ENCODE assay signal across 8 cellular contexts in the genomic region with DNA sequence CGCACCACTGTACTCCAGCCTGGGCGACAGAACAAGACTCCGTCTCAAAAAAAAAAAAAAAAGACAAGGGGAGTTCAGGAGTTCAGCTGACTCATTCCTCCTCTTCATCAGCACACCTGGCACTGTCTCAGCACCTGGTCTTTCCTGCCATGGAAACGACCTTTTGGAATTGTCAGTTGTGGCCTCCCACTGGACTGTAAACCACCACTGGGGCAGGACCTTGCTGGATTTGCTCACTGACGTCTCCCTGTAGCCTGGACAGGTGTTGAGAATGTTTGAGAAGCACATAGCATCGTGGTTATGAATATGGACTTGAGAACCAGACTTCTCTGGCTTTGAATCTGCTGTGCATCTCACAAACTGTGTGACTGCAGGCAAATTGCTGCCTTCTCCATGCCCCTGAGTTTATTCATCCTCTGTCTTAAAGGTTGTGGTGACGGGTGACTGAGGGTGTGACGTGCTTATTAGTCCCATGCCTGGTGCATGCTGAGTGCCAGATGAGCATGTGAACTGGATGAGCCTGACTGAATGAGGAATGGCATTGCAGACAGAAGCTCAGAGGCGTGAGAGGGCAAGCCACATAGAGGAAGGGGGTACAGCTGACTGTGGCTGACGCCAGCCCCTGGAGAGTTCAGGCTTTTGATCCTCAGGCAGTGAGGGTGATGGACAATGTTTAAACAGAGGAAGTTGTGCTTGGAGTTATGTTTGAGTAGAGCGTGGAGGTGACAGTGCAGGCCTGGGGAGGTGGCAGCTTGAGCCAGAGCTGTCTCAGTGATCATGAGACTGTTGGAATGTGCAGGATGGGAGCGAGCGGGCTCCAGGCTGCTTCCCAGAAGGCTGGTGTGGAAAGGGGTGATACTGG. TPM values are rescaled to one million over a fixed set of nuclear protein-coding genes. Genes with fewer than 3 reads are reported as not detected.
DNase-seq lines count a peak whose midpoint lies in the region; ATAC-seq and TF ChIP-seq lines count a peak whose summit lies in the region.

No MANE protein-coding gene starts in this region.

- H3K79me2 ChIP-seq in mammary epithelial cell (ENCODE audit: insufficient read depth, low read length) = peaks cover 2% of the 10 kb centered on the region

- no peak for ATAC-seq in HG03439 (IDR thresholded peaks at IDR 0.05; ENCODE audit: unreplicated experiment)
- ATAC-seq in HG02623 (IDR thresholded peaks at IDR 0.05; ENCODE audit: unreplicated experiment) = no peak
- ATAC-seq in HG02763 (IDR thresholded peaks at IDR 0.05; ENCODE audit: unreplicated experiment) = no peak

- no peak overlapping the region for H3K4me3 ChIP-seq in BLaER1
- H3K4me3 ChIP-seq in mammary epithelial cell (replicated peaks in 1 of 3; ENCODE audit: insufficient read depth in 1 of 3, low read depth in 2 of 3, low read length in 3 of 3) = no peak overlapping the region

- H3K36me3 ChIP-seq in BLaER1 (peaks cover 7% of the 10 kb centered on the region; the same call in 1 of the 2 replicates), mammary epithelial cell (ENCODE audit: insufficient read depth, low read length) (no peaks in the 10 kb centered on the region)

- CTCF ChIA-PET in mammary epithelial cell (lab: Charles Lee; ENCODE audit: low non-redundant PET) = interaction anchor here (0.6 kb wide), 1 partner anchor 9 kb away, joined by 4 read pairs; no protein-coding TSS in a partner anchor

- BruUV-seq in mammary epithelial cell (replicated peaks; lab: Mats Ljungman, UMichigan) = no TSS peak

- in situ Hi-C loops in mammary epithelial cell (cut with MboI; ENCODE audit: low sequenced_read_pairs in 2 of 2) = no loop called here

- H3K9me3 ChIP-seq in BLaER1 (no peaks in the 10 kb centered on the region), mammary epithelial cell (replicated peaks; ENCODE audit: insufficient read depth, low read length) (no peaks in the 10 kb centered on the region)

- H3K27me3 ChIP-seq in BLaER1 (no peaks in the 10 kb centered on the region), mammary epithelial cell (ENCODE audit: insufficient read depth, low read length) (no peaks in the 10 kb centered on the region)

- dilution Hi-C loops in mammary epithelial cell (cut with HindIII; ENCODE audit: low sequenced_read_pairs) = no loop called here

- H3K9ac ChIP-seq in BLaER1 = no peak overlapping the region
- H3K9ac ChIP-seq in mammary epithelial cell (ENCODE audit: insufficient read depth, low read length) = no peak overlapping the region

- DNase-seq in LoVo (ENCODE audit: low spot score) = peak; percentile 66
- peak; percentile 91 for DNase-seq in mammary epithelial cell
- DNase-seq in mucosa of gallbladder (ENCODE audit: low spot score) = peak; percentile 85
- DNase-seq in cortex of kidney (lab: John Stamatoyannopoulos, UW) = no peak

- H3K27ac ChIP-seq in BLaER1 = peak overlapping the region; percentile 5
- H3K27ac ChIP-seq in mammary epithelial cell (ENCODE audit: insufficient read depth, low read depth, low read length) = peak overlapping the region; percentile 32

- peaks cover 82% of the 10 kb centered on the region for H3K4me1 ChIP-seq in BLaER1
- H3K4me1 ChIP-seq in mammary epithelial cell (ENCODE audit: insufficient read depth, low read length) = peaks cover 19% of the 10 kb centered on the region

- peaks cover 84% of the 10 kb centered on the region for H4K20me1 ChIP-seq in BLaER1
- no peaks in the 10 kb centered on the region for H4K20me1 ChIP-seq in mammary epithelial cell (ENCODE audit: insufficient read depth, low read length)

- intact Hi-C loops in mammary epithelial cell (cut with micrococcal nuclease) = no loop called here

- H3K4me2 ChIP-seq in BLaER1 = peak overlapping the region; percentile 75
- no peak overlapping the region for H3K4me2 ChIP-seq in mammary epithelial cell (ENCODE audit: insufficient read depth, low read depth, low read length)

- no peak for TF ChIP-seq CTCF in mammary epithelial cell (conservative IDR thresholded peaks at IDR 0.05 in 1 of 2, IDR thresholded peaks at IDR 0.05 in 1 of 2; ENCODE audit: extremely low read depth in 1 of 2, insufficient read depth in 1 of 2, low read depth in 1 of 2, low read length in 2 of 2)

- H2AFZ ChIP-seq in mammary epithelial cell (ENCODE audit: low read depth, low read length) = no peak overlapping the region

- 68% methylated on average over 13 of the region's 13 CpGs for WGBS in mammary epithelial cell (ENCODE audit: low coverage, missing lambda C conversion rate)

RNA-seq across cellular contexts. Expression of a gene that starts 12.7 kb away (rescaled TPM):
- total RNA-seq in mammary epithelial cell (10 to 100 TPM; 19.7 to 30.0 TPM), mucosa of gallbladder (82.9 TPM)
- 20.1 TPM for polyA plus RNA-seq in mammary epithelial cell
- polyA minus RNA-seq in mammary epithelial cell = 18.7 TPM

RNA-seq across cellular contexts. Expression of a gene that starts 55.1 kb away (rescaled TPM):
- 10 to 100 TPM; 10.8 to 22.2 TPM for total RNA-seq in mammary epithelial cell
- polyA plus RNA-seq in mammary epithelial cell = 14.6 TPM
- 26.2 TPM for polyA minus RNA-seq in mammary epithelial cell
- total RNA-seq in mucosa of gallbladder = 15.8 TPM
